Comparison of ENCODE assay signal across 26 cellular contexts in the genomic region with DNA sequence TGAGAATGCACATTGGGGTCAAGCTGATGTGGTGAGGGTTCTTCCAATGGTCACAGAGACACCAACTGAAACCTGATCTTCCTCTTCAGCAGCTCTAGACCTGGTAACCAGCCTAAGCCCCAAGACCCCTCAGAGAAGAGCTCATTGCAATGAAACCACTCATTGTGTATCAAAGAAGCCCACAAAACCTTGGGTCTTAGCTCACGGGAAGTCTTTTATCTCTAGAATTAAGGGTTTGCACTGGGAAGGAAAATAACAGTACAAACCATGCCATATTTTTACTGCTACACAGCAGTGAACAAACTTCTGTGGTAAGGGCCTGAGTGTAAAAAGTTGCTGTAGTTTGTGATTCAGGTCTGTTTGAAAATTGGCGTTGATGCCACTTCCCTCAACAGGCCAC. TPM values are rescaled to one million over a fixed set of nuclear protein-coding genes. Genes with fewer than 3 reads are reported as not detected.
DNase-seq lines count a peak whose midpoint lies in the region; ATAC-seq and TF ChIP-seq lines count a peak whose summit lies in the region.
"Had no signal": no experiment of that assay in that cellular context is flagged by ENCODE, and none has a peak within 500 bp of the region (broad histone marks: within the 10 kb centered on the region; RNA-seq: fewer than 3 reads in every experiment).

No MANE protein-coding gene starts in this region.

- peak; percentile 78 to 82 for ATAC-seq in naive thymus-derived CD8-positive, alpha-beta T cell
- ATAC-seq in mucosa of descending colon, result no peak
- ATAC-seq in GM18505 (IDR thresholded peaks at IDR 0.05; ENCODE audit: unreplicated experiment), result no peak
- ATAC-seq: PC-3, Right ventricle myocardium inferior had no signal

- no peaks in the 10 kb centered on the region for H3K9me3 Mint-ChIP-seq in activated naive CD8-positive, alpha-beta T cell treated with anti-CD3 and anti-CD28 coated beads for 36 hours
- no peaks in the 10 kb centered on the region for H3K9me3 Mint-ChIP-seq in naive thymus-derived CD8-positive, alpha-beta T cell

- no peaks in the 10 kb centered on the region for H3K27me3 Mint-ChIP-seq in activated naive CD8-positive, alpha-beta T cell treated with anti-CD3 and anti-CD28 coated beads for 36 hours
- H3K27me3 Mint-ChIP-seq in naive thymus-derived CD8-positive, alpha-beta T cell, result no peaks in the 10 kb centered on the region
- H3K27me3 Mint-ChIP-seq: CD4-positive, alpha-beta memory T cell had no signal

- POLR2A ChIA-PET in naive thymus-derived CD8-positive, alpha-beta T cell (lab: Charles Lee), result interaction anchor here (2.1 kb wide), 1 partner anchor 8 kb away, joined by 9 read pairs; a partner anchor contains a TSS

- H3K4me1 ChIP-seq in mucosa of descending colon (ENCODE audit: low read depth), result no peaks in the 10 kb centered on the region
- H3K4me1 ChIP-seq: Caco-2, SJSA1 had no signal

- H3K36me3 ChIP-seq in KOPT-K1 (ENCODE audit: insufficient read depth, low read length) (no peaks in the 10 kb centered on the region), mucosa of descending colon (ENCODE audit: low read depth) (no peaks in the 10 kb centered on the region)
- H3K36me3 ChIP-seq: SJSA1 had no signal

- H3K36me3 Mint-ChIP-seq in activated naive CD8-positive, alpha-beta T cell treated with anti-CD3 and anti-CD28 coated beads for 36 hours, result no peaks in the 10 kb centered on the region
- no peaks in the 10 kb centered on the region for H3K36me3 Mint-ChIP-seq in naive thymus-derived CD8-positive, alpha-beta T cell
- H3K36me3 Mint-ChIP-seq: CD4-positive, alpha-beta memory T cell had no signal

- no peak overlapping the region for H3K4me3 Mint-ChIP-seq in activated naive CD8-positive, alpha-beta T cell treated with anti-CD3 and anti-CD28 coated beads for 36 hours
- peak overlapping the region; percentile 34 to 75 (median 54) for H3K4me3 Mint-ChIP-seq in naive thymus-derived CD8-positive, alpha-beta T cell
- H3K4me3 Mint-ChIP-seq: CD4-positive, alpha-beta memory T cell had no signal

- H3K9me3 ChIP-seq in KOPT-K1 (ENCODE audit: insufficient read depth, low read length, poor library complexity, severe bottlenecking) (no peaks in the 10 kb centered on the region), mucosa of descending colon (no peaks in the 10 kb centered on the region)
- H3K9me3 ChIP-seq: Caco-2, SJSA1 had no signal

- no peak for TF ChIP-seq POLR2A in GM18505 (IDR thresholded peaks at IDR 0.05; ENCODE audit: borderline replicate concordance, extremely low read depth, insufficient read depth, insufficient read length)

- TF ChIP-seq CTCF in mucosa of descending colon (IDR thresholded peaks at IDR 0.05), result no peak

- no peak for DNase-seq in activated naive CD8-positive, alpha-beta T cell treated with anti-CD3 and anti-CD28 coated beads for 36 hours
- peak in 3 of 10 donors; percentile 35 to 53 (median 41) for DNase-seq in naive thymus-derived CD8-positive, alpha-beta T cell
- no peak for DNase-seq in NK-92 treated with Interleukin-12 subunit alpha and Interleukin-12 subunit beta, amount 100 ng/mL, for 24 hours (lab: John Stamatoyannopoulos, UW)
- DNase-seq in mucosa of descending colon, result no peak
- DNase-seq in activated T-cell treated with anti-CD3 and anti-CD28 coated beads, Interleukin-2, amount 50 U/mL, for 1 hour, result no peak
- DNase-seq: C1 segment of cervical spinal cord; Caco-2; CD4-positive, alpha-beta memory T cell; DMS 273 treated with DMSO at 0.1 percent for 48 hours; DMS79; GF-D8; GOT3; HCEC 1CT; MV-4-11; NCI-H1105; NCI-H146; NCI-H2029; NCI-H446; NCI-H524 treated with DMSO at 0.1 percent for 48 hours; NCI-H774; PC-3 had no signal

- peak overlapping the region; percentile 29 for H3K27ac ChIP-seq in KOPT-K1 (ENCODE audit: low read depth, low read length, poor library complexity, severe bottlenecking)
- H3K27ac ChIP-seq: HL-60, SJSA1 had no signal

- H3K27ac Mint-ChIP-seq in activated naive CD8-positive, alpha-beta T cell treated with anti-CD3 and anti-CD28 coated beads for 36 hours, result peak overlapping the region; percentile 1
- peak overlapping the region; percentile 30 to 93 (median 84) for H3K27ac Mint-ChIP-seq in naive thymus-derived CD8-positive, alpha-beta T cell
- H3K27ac Mint-ChIP-seq: CD4-positive, alpha-beta memory T cell had no signal

- intact Hi-C loops in mucosa of descending colon (cut with DNase I, micrococcal nuclease), result no loop called here

- H3K4me3 ChIP-seq in mucosa of descending colon, result no peak overlapping the region
- H3K4me3 ChIP-seq: SJSA1 had no signal

- peaks cover 18% of the 10 kb centered on the region for H3K4me1 Mint-ChIP-seq in activated naive CD8-positive, alpha-beta T cell treated with anti-CD3 and anti-CD28 coated beads for 36 hours
- H3K4me1 Mint-ChIP-seq in naive thymus-derived CD8-positive, alpha-beta T cell, result peaks cover 17 to 32% (median 25%) of the 10 kb centered on the region in 4 donors
- H3K4me1 Mint-ChIP-seq: CD4-positive, alpha-beta memory T cell had no signal

RNA-seq across cellular contexts. Expression of a gene that starts 8.6 kb away (rescaled TPM):
- total RNA-seq in activated naive CD8-positive, alpha-beta T cell treated with anti-CD3 and anti-CD28 coated beads for 36 hours, result 10 to 100 TPM; 70.6 to 81.8 TPM
- total RNA-seq in naive thymus-derived CD8-positive, alpha-beta T cell, result 100 to 1,000 TPM; 142 TPM
- 100 to 1,000 TPM in 2 of 3 donors, 10 to 100 TPM in 1; 89.4 to 117 (median 110) TPM for polyA plus RNA-seq in naive thymus-derived CD8-positive, alpha-beta T cell
- 100 to 1,000 TPM in 1 of 3 donors, 10 to 100 TPM in 2; 87.8 to 110 (median 94.9) TPM for total RNA-seq in mucosa of descending colon

Comparison
In these comparisons a context has a peak if more than half of its experiments do, and no peak if none do; other contexts are left out.
1. ATAC-seq: peak in naive thymus-derived CD8-positive, alpha-beta T cell (2 of 2); none in mucosa of descending colon (single experiment) and GM18505 (single experiment).